Comparison of ENCODE assay signal across 10 cellular contexts in the genomic region with DNA sequence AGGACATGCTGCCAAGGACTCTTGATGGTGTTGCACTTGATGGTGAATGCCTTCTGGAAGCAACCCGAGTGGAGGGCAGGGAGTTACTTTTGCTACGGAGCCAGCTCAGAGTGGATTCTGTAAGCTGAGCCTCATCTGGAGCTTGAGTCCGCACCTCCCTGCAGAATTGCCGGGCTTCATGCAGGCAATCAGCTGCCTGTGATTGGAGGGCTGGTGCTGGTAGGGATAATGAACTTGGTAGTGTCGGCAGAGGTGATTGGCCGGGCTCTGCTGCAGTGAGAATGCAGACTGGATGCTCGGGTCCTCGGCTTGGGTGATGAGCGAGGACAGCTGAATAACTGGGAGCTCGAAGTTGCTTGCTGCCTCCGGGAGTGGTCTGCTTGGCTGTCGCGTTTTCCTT. TPM values are rescaled to one million over a fixed set of nuclear protein-coding genes. Genes with fewer than 3 reads are reported as not detected.
DNase-seq lines count a peak whose midpoint lies in the region; ATAC-seq, FAIRE-seq and TF ChIP-seq lines count a peak whose summit lies in the region.
"Had no signal": no experiment of that assay in that cellular context is flagged by ENCODE, and none has a peak within 500 bp of the region (broad histone marks: within the 10 kb centered on the region; RNA-seq: fewer than 3 reads in every experiment).

No MANE protein-coding gene starts in this region.

- H3K4me3 ChIP-seq in endothelial cell of umbilical vein (replicated peaks in 1 of 3; ENCODE audit: insufficient read depth in 1 of 3, low read depth in 1 of 3, low read length in 3 of 3) = no peak overlapping the region

- no TSS peak for BruUV-seq in endothelial cell of umbilical vein (replicated peaks; lab: Mats Ljungman, UMichigan)

- CTCF ChIA-PET in endothelial cell of umbilical vein (lab: Charles Lee) = interaction anchor here (0.9 to 4.9 kb wide), 7 partner anchors 10 to 148 kb away, joined by 3 to 55 read pairs (median 5); a partner anchor contains a TSS

- intact Hi-C loops in endothelial cell of umbilical vein (cut with micrococcal nuclease) = no loop called here

- peak overlapping the region in 9 of 10 donors; percentile 16 to 92 (median 79) for H3K4me3 Mint-ChIP-seq in naive thymus-derived CD8-positive, alpha-beta T cell

- H3K36me3 ChIP-seq in endothelial cell of umbilical vein (ENCODE audit: control insufficient read depth in 2 of 2, extremely low read depth in 1 of 2, insufficient read depth in 2 of 2, low read length in 2 of 2) = no peaks in the 10 kb centered on the region
- H3K36me3 ChIP-seq: neutrophil had no signal

- H3K36me3 Mint-ChIP-seq in naive thymus-derived CD8-positive, alpha-beta T cell = peaks cover 0 to 17% (median 3%) of the 10 kb centered on the region in 3 donors

- dilution Hi-C loops in endothelial cell of umbilical vein (cut with MboI; ENCODE audit: extremely low pct_ligation_motif_present, low sequenced_read_pairs) = no loop called here

- no peaks in the 10 kb centered on the region for H3K9me1 ChIP-seq in endothelial cell of umbilical vein (replicated peaks; ENCODE audit: control insufficient read depth, extremely low read depth, insufficient read depth, low read length)

- no peaks in the 10 kb centered on the region for H4K20me1 ChIP-seq in endothelial cell of umbilical vein (replicated peaks; ENCODE audit: control insufficient read depth, extremely low read depth, insufficient read depth, low read length)

- no peak for TF ChIP-seq CTCF in endothelial cell of umbilical vein (IDR thresholded peaks at IDR 0.05; ENCODE audit: extremely low read depth in 1 of 2, insufficient read depth in 1 of 2, low read depth in 1 of 2, low read length in 2 of 2)

- no peak overlapping the region for H2AFZ ChIP-seq in endothelial cell of umbilical vein (ENCODE audit: low read depth, low read length)

- H3K27ac Mint-ChIP-seq in naive thymus-derived CD8-positive, alpha-beta T cell = peak overlapping the region; percentile 62 to 98 (median 94)

- no peaks in the 10 kb centered on the region for H3K27me3 Mint-ChIP-seq in naive thymus-derived CD8-positive, alpha-beta T cell

- no peak overlapping the region for H3K9ac ChIP-seq in endothelial cell of umbilical vein (replicated peaks; ENCODE audit: extremely low read depth, insufficient read depth, low read length)
- H3K9ac ChIP-seq: KMS-11 had no signal

- no peak for FAIRE-seq in endothelial cell of umbilical vein (lab: Jason Lieb, UNC)

- POLR2A ChIA-PET in endothelial cell of umbilical vein (lab: Charles Lee) = interaction anchor here (0.6 to 0.8 kb wide), 2 partner anchors 8 to 476 kb away, joined by 3 to 4 read pairs; no protein-coding TSS in a partner anchor
- POLR2A ChIA-PET in naive thymus-derived CD8-positive, alpha-beta T cell (lab: Charles Lee) = interaction anchor here (0.7 to 5.0 kb wide), 10 partner anchors 9 to 111 kb away, joined by 3 to 54 read pairs (median 4); a partner anchor contains a TSS

- DNase-seq in AG08395 (ENCODE audit: low spot score) (peak; percentile 98), NCI-H2029 treated with DMSO at 0.1 percent for 48 hours (lab: John Stamatoyannopoulos, UW) (peak; percentile 56), endothelial cell of umbilical vein (ENCODE audit: low read depth, low spot score) (peak; percentile 50), glomerular visceral epithelial cell (ENCODE audit: extremely low spot score) (no peak), RPMI8226 (no peak)
- no peak for DNase-seq in naive thymus-derived CD8-positive, alpha-beta T cell

- H3K27me3 ChIP-seq in endothelial cell of umbilical vein (ENCODE audit: control insufficient read depth in 2 of 2, insufficient read depth in 2 of 2, low read length in 2 of 2) = no peaks in the 10 kb centered on the region
- H3K27me3 ChIP-seq: neutrophil had no signal

- no peak overlapping the region for H3K4me2 ChIP-seq in endothelial cell of umbilical vein (ENCODE audit: insufficient read depth, low read length)
- H3K4me2 ChIP-seq: KMS-11 had no signal

- H3K79me2 ChIP-seq in endothelial cell of umbilical vein (ENCODE audit: control insufficient read depth, insufficient read depth, low read length) = peaks cover 28% of the 10 kb centered on the region

- H3K27ac ChIP-seq in endothelial cell of umbilical vein (ENCODE audit: insufficient read depth, low read depth, low read length) = no peak overlapping the region
- H3K27ac ChIP-seq: KMS-11 had no signal

- no peaks in the 10 kb centered on the region for H3K9me3 Mint-ChIP-seq in naive thymus-derived CD8-positive, alpha-beta T cell

- H3K4me1 ChIP-seq in endothelial cell of umbilical vein (ENCODE audit: control insufficient read depth, extremely low read depth, insufficient read depth, low read length) = peaks cover 26% of the 10 kb centered on the region

- no peak for TF ChIP-seq POLR2A in endothelial cell of umbilical vein (IDR thresholded peaks at IDR 0.05; ENCODE audit: low read depth, low read length)

- H3K9me3 ChIP-seq in endothelial cell of umbilical vein (replicated peaks; ENCODE audit: control insufficient read depth, insufficient read depth, low read length) = no peaks in the 10 kb centered on the region
- H3K9me3 ChIP-seq: neutrophil had no signal

- ATAC-seq in naive thymus-derived CD8-positive, alpha-beta T cell = no peak
- ATAC-seq in HG03097 (IDR thresholded peaks at IDR 0.05; ENCODE audit: low FRiP score, unreplicated experiment) = no peak
- no peak for ATAC-seq in GM21529 (IDR thresholded peaks at IDR 0.05; ENCODE audit: unreplicated experiment)

- H3K4me1 Mint-ChIP-seq in naive thymus-derived CD8-positive, alpha-beta T cell = peaks cover 41 to 77% (median 73%) of the 10 kb centered on the region in 4 donors

TF ChIP-seq in endothelial cell of umbilical vein, 7 proteins besides CTCF, POLR2A, EP300 and RAD21:
- TF ChIP-seq POLR2AphosphoS5 (IDR thresholded peaks at IDR 0.05; ENCODE audit: insufficient read depth, low read depth, low read length) (no peak), FOS (IDR thresholded peaks at IDR 0.05; ENCODE audit: borderline replicate concordance, insufficient read depth, low read length) (no peak), MYC (IDR thresholded peaks at IDR 0.05; ENCODE audit: low read depth, low read length) (no peak), GATA2 (IDR thresholded peaks at IDR 0.05; ENCODE audit: insufficient read depth, insufficient read length, low read depth, low read length) (no peak), JUN (IDR thresholded peaks at IDR 0.05; ENCODE audit: borderline replicate concordance, insufficient read depth, insufficient read length, low read depth) (no peak)
- TF ChIP-seq, protein P1, sequence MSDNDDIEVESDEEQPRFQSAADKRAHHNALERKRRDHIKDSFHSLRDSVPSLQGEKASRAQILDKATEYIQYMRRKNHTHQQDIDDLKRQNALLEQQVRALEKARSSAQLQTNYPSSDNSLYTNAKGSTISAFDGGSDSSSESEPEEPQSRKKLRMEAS (IDR thresholded peaks at IDR 0.05; ENCODE audit: insufficient read depth, insufficient read length) = no peak

RNA-seq across cellular contexts. Expression of a gene that starts 23.1 kb away (rescaled TPM):
- total RNA-seq in endothelial cell of umbilical vein = 20.1 and 20.2 TPM in 2 replicates
- polyA plus RNA-seq in endothelial cell of umbilical vein = 14.2 and 18.1 TPM in 2 replicates
- 17.3 and 21.7 TPM in 2 replicates for polyA plus RNA-seq in endothelial cell of umbilical vein (2011; cell fraction: cytosol; rRNA removed)
- polyA plus RNA-seq in endothelial cell of umbilical vein (2011; cell fraction: nucleus; rRNA removed) = 54.4 and 63.0 TPM in 2 replicates
- 11.9 and 22.6 TPM in 2 replicates for polyA plus RNA-seq in endothelial cell of umbilical vein (2012)
- polyA minus RNA-seq in endothelial cell of umbilical vein = 16.6 and 17.6 TPM in 2 replicates
- 20.1 TPM for polyA minus RNA-seq in endothelial cell of umbilical vein (2011; cell fraction: cytosol; rRNA and poly(A)+ RNA removed)
- polyA minus RNA-seq in endothelial cell of umbilical vein (2011; cell fraction: nucleus; rRNA and poly(A)+ RNA removed) = 24.4 and 32.2 TPM in 2 replicates
- total RNA-seq in naive thymus-derived CD8-positive, alpha-beta T cell = 10 to 100 TPM; 18.6 to 18.9 TPM
- 10 to 100 TPM; 12.1 to 17.8 (median 13.8) TPM for polyA plus RNA-seq in naive thymus-derived CD8-positive, alpha-beta T cell

RNA-seq across cellular contexts. Expression of a gene that starts 24.0 kb away (rescaled TPM):
- total RNA-seq in endothelial cell of umbilical vein = 8.2 and 9.7 TPM in 2 replicates
- polyA plus RNA-seq in endothelial cell of umbilical vein = 9.7 and 10.1 TPM in 2 replicates
- 9.4 and 9.5 TPM in 2 replicates for polyA plus RNA-seq in endothelial cell of umbilical vein (2011; cell fraction: cytosol; rRNA removed)
- polyA plus RNA-seq in endothelial cell of umbilical vein (2011; cell fraction: nucleus; rRNA removed) = 4.4 and 4.6 TPM in 2 replicates
- polyA plus RNA-seq in endothelial cell of umbilical vein (2012) = 6.4 and 9.3 TPM in 2 replicates
- polyA minus RNA-seq in endothelial cell of umbilical vein = 7.5 and 9.8 TPM in 2 replicates
- 19.3 TPM for polyA minus RNA-seq in endothelial cell of umbilical vein (2011; cell fraction: cytosol; rRNA and poly(A)+ RNA removed)
- 2.0 and 3.7 TPM in 2 replicates for polyA minus RNA-seq in endothelial cell of umbilical vein (2011; cell fraction: nucleus; rRNA and poly(A)+ RNA removed)
- 10 to 100 TPM; 14.3 to 18.3 TPM for total RNA-seq in naive thymus-derived CD8-positive, alpha-beta T cell
- polyA plus RNA-seq in naive thymus-derived CD8-positive, alpha-beta T cell = 10 to 100 TPM; 10.1 to 13.3 (median 11.3) TPM

RNA-seq across cellular contexts. Expression of a gene that starts 36.4 kb away (rescaled TPM):
- 64.2 and 69.6 TPM in 2 replicates for total RNA-seq in endothelial cell of umbilical vein
- polyA plus RNA-seq in endothelial cell of umbilical vein = 69.8 and 69.9 TPM in 2 replicates
- 65.0 and 76.3 TPM in 2 replicates for polyA plus RNA-seq in endothelial cell of umbilical vein (2011; cell fraction: cytosol; rRNA removed)
- 105 and 113 TPM in 2 replicates for polyA plus RNA-seq in endothelial cell of umbilical vein (2011; cell fraction: nucleus; rRNA removed)
- polyA plus RNA-seq in endothelial cell of umbilical vein (2012) = 52.9 and 57.9 TPM in 2 replicates
- 45.6 and 48.0 TPM in 2 replicates for polyA minus RNA-seq in endothelial cell of umbilical vein
- 85.7 TPM for polyA minus RNA-seq in endothelial cell of umbilical vein (2011; cell fraction: cytosol; rRNA and poly(A)+ RNA removed)
- polyA minus RNA-seq in endothelial cell of umbilical vein (2011; cell fraction: nucleus; rRNA and poly(A)+ RNA removed) = 23.8 and 31.5 TPM in 2 replicates
- total RNA-seq in naive thymus-derived CD8-positive, alpha-beta T cell = 10 to 100 TPM; 69.2 to 75.6 TPM
- 10 to 100 TPM; 28.9 to 49.8 (median 33.3) TPM for polyA plus RNA-seq in naive thymus-derived CD8-positive, alpha-beta T cell

RNA-seq across cellular contexts. Expression of a gene that starts 58.1 kb away (rescaled TPM):
- not detected in 2 replicates for total RNA-seq in endothelial cell of umbilical vein
- polyA plus RNA-seq in endothelial cell of umbilical vein = not detected in 2 replicates
- polyA plus RNA-seq in endothelial cell of umbilical vein (2011; cell fraction: cytosol; rRNA removed) = not detected in 2 replicates
- polyA plus RNA-seq in endothelial cell of umbilical vein (2011; cell fraction: nucleus; rRNA removed) = not detected in 2 replicates
- polyA plus RNA-seq in endothelial cell of umbilical vein (2012) = not detected in 2 replicates
- polyA minus RNA-seq in endothelial cell of umbilical vein = not detected in 2 replicates
- polyA minus RNA-seq in endothelial cell of umbilical vein (2011; cell fraction: cytosol; rRNA and poly(A)+ RNA removed) = 1.2 TPM
- polyA minus RNA-seq in endothelial cell of umbilical vein (2011; cell fraction: nucleus; rRNA and poly(A)+ RNA removed) = not detected in 2 replicates
- total RNA-seq in naive thymus-derived CD8-positive, alpha-beta T cell = not detected
- polyA plus RNA-seq in naive thymus-derived CD8-positive, alpha-beta T cell = not detected

Comparison
In these comparisons a context has a peak if more than half of its experiments do, and no peak if none do; other contexts are left out.
1. DNase-seq: peak in AG08395 (single experiment), NCI-H2029 treated with DMSO at 0.1 percent for 48 hours (single experiment) and endothelial cell of umbilical vein (single experiment); none in naive thymus-derived CD8-positive, alpha-beta T cell (0 of 10), glomerular visceral epithelial cell (single experiment) and RPMI8226 (single experiment).